In genomic region chr1:15385420-15385819, GRCh38 we compare ENCODE assay signal across 30 cellular contexts. TPM values are rescaled to one million over a fixed set of nuclear protein-coding genes. Genes with fewer than 3 reads are reported as not detected.
"Had no signal": no experiment of that assay in that cellular context is flagged by ENCODE, and none has a peak within 500 bp of the region (broad histone marks: within the 10 kb centered on the region; RNA-seq: fewer than 3 reads in every experiment).

No MANE protein-coding gene starts in this region.

- DNase-seq: activated CD4-positive, alpha-beta memory T cell treated with anti-CD3 and anti-CD28 coated beads, Interleukin-2, amount 10 ng/mL, durations not matched to agents 7 days and 5 days; activated CD4-positive, alpha-beta T cell treated with anti-CD3 and anti-CD28 coated beads, Interleukin-2, amount 50 U/mL, for 1 hour; activated naive CD4-positive, alpha-beta T cell treated with anti-CD3 and anti-CD28 coated beads, Interleukin-2, amount 50 U/mL, for 16 hours; activated T-cell treated with anti-CD3 and anti-CD28 coated beads for 4 hours; aorta; KG1; NCI-H1092; NCI-H1417; NCI-H2029; NCI-H2107; NCI-H2171 treated with DMSO at 0.1 percent for 48 hours; NCI-H226; NCI-H526; NCI-H82; NK-92 treated with Interleukin-12 subunit alpha and Interleukin-12 subunit beta, amount 100 ng/mL, for 24 hours; OCI-M1; SK-N-SH; T-helper 1 cell had no signal

- H3K9me3 ChIP-seq: SJCRH30, SK-N-SH had no signal

- ATAC-seq: activated CD4-positive, alpha-beta T cell treated with anti-CD3 and anti-CD28 coated beads for 36 hours; Panc1 had no signal

- H3K36me3 ChIP-seq: SJCRH30 had no signal

- H3K4me2 ChIP-seq: SK-N-SH had no signal

- H3K27me3 Mint-ChIP-seq: central memory CD8-positive, alpha-beta T cell had no signal

- FAIRE-seq: bronchial epithelial cell had no signal

- H3K4me3 Mint-ChIP-seq: activated CD4-positive, alpha-beta memory T cell treated with anti-CD3 and anti-CD28 coated beads, Interleukin-2, amount 10 ng/mL, durations not matched to agents 7 days and 5 days; activated CD4-positive, alpha-beta T cell treated with anti-CD3 and anti-CD28 coated beads for 36 hours; activated T-helper 17 cell treated with anti-CD3 and anti-CD28 coated beads, Interleukin-2, amount 50 U/mL, for 72 hours; central memory CD8-positive, alpha-beta T cell had no signal

- H3K9me3 Mint-ChIP-seq: activated CD4-positive, alpha-beta memory T cell treated with anti-CD3 and anti-CD28 coated beads, Interleukin-2, amount 10 ng/mL, durations not matched to agents 7 days and 5 days; activated T-helper 17 cell treated with anti-CD3 and anti-CD28 coated beads, Interleukin-2, amount 50 U/mL, for 72 hours; central memory CD8-positive, alpha-beta T cell had no signal

- H3K27ac Mint-ChIP-seq: activated CD4-positive, alpha-beta memory T cell treated with anti-CD3 and anti-CD28 coated beads, Interleukin-2, amount 10 ng/mL, durations not matched to agents 7 days and 5 days; activated CD4-positive, alpha-beta T cell treated with anti-CD3 and anti-CD28 coated beads for 36 hours; activated T-helper 17 cell treated with anti-CD3 and anti-CD28 coated beads, Interleukin-2, amount 50 U/mL, for 72 hours had no signal

- H3K27ac ChIP-seq: RWPE1, SJCRH30, VCaP had no signal

- H3K4me1 Mint-ChIP-seq: activated T-helper 17 cell treated with anti-CD3 and anti-CD28 coated beads, Interleukin-2, amount 50 U/mL, for 72 hours had no signal

- H3K9ac ChIP-seq: SK-N-SH had no signal

RNA-seq across cellular contexts. Expression of gene CTRC, which starts 52.8 kb away (rescaled TPM):
- total RNA-seq: activated CD4-positive, alpha-beta T cell treated with anti-CD3 and anti-CD28 coated beads for 36 hours; activated CD8-positive, alpha-beta memory T cell treated with anti-CD3 and anti-CD28 coated beads for 36 hours; activated T-helper 17 cell treated with anti-CD3 and anti-CD28 coated beads, Interleukin-2, amount 50 U/mL, for 72 hours; bronchial epithelial cell; LHCN-M2; NCI-H460; Right ventricle myocardium superior had no signal
